In the genomic region with DNA sequence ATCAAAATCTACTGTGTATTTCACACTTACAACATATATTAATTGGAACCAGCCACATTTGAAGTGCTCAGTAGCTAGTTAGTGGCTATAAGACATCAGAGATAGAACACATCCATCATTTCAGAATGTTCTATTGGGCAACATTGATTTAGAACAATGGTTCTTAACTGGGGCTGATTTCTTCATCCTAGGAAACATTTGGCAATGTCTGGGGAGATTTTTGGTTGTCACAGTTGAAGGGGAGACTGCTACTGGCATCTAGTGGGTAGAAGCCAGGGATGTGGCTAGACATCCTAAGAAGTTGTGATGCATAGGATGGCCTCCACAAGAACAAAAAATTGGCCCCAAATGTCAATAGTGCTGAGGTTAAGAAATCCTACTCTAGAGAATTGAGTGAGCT, we compare ENCODE assay signal across 14 cellular contexts.
"Had no signal": no experiment of that assay in that cellular context is flagged by ENCODE, and none has a peak within 500 bp of the region (broad histone marks: within the 10 kb centered on the region; RNA-seq: fewer than 3 reads in every experiment).

No MANE protein-coding gene starts in this region.

- DNase-seq: activated CD4-positive, alpha-beta T cell treated with anti-CD3 and anti-CD28 coated beads for 48 hours; activated CD8-positive, alpha-beta T cell treated with anti-CD3 and anti-CD28 coated beads, Interleukin-2, amount 10 ng/mL, durations not matched to agents 7 days and 5 days; activated naive CD4-positive, alpha-beta T cell treated with Interleukin-2 at 50 U/mL for 16 hours; effector memory CD8-positive, alpha-beta T cell; foreskin melanocyte; heart right ventricle; left lung; mesendoderm; sigmoid colon; stimulated activated CD4-positive, alpha-beta T cell treated with anti-CD3 and anti-CD28 coated beads, Interleukin-12 subunit alpha, Interleukin-12 subunit beta, amount 100 ng/mL, for 4 hours; stimulated activated naive CD4-positive, alpha-beta T cell had no signal

- H3K27ac ChIP-seq: epithelial cell of prostate, heart right ventricle, left lung, prostate gland, sigmoid colon, suprapubic skin had no signal
